1 cellular context compared by ENCODE assay signal in the genomic region with DNA sequence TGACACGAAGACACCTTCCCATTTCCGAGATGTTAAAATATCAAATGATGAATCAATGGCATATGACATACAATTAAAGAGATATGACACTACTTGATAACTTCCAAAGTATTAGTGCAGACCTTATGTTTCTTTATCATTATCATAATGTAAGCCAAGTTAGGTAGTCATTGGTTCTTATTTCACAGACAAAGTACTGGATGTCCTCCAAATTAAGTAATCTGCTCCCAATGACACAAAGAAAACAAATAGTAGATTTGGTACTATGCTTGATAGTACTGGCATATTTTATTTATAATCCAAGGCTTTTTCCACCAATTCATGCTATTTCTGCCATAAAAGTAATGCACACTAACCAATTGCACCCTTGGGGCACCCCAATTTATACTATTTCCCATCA.
TF ChIP-seq lines count a peak whose summit lies in the region.

No MANE protein-coding gene starts in this region.

TF ChIP-seq in HepG2, 621 proteins besides CTCF, POLR2A, EP300 and RAD21:
- no peak for TF ChIP-seq ZNF546 (CRISPR knock-in tag; conservative IDR thresholded peaks at IDR 0.05)
- no peak for TF ChIP-seq JUND (CRISPR knock-in tag; IDR thresholded peaks at IDR 0.05)
- TF ChIP-seq, protein P1, sequence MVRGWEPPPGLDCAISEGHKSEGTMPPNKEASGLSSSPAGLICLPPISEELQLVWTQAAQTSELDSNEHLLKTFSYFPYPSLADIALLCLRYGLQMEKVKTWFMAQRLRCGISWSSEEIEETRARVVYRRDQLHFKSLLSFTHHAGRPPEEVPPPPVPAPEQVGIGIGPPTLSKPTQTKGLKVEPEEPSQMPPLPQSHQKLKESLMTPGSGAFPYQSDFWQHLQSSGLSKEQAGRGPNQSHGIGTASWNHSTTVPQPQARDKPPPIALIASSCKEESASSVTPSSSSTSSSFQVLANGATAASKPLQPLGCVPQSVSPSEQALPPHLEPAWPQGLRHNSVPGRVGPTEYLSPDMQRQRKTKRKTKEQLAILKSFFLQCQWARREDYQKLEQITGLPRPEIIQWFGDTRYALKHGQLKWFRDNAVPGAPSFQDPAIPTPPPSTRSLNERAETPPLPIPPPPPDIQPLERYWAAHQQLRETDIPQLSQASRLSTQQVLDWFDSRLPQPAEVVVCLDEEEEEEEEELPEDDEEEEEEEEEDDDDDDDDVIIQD (CRISPR knock-in tag; IDR thresholded peaks at IDR 0.05; ENCODE audit: low read depth) = no peak
- TF ChIP-seq MBD4 (IDR thresholded peaks at IDR 0.05; ENCODE audit: borderline replicate concordance, low read length) = no peak
- no peak for TF ChIP-seq MIER2 (CRISPR knock-in tag; IDR thresholded peaks at IDR 0.05)
- TF ChIP-seq HOXA7 (CRISPR knock-in tag; IDR thresholded peaks at IDR 0.05) = no peak
- TF ChIP-seq ZNF724P (CRISPR knock-in tag; IDR thresholded peaks at IDR 0.05; ENCODE audit: borderline replicate concordance) = no peak
- no peak for TF ChIP-seq PAX8 (CRISPR knock-in tag; IDR thresholded peaks at IDR 0.05; ENCODE audit: borderline replicate concordance)
- TF ChIP-seq SOX5 (CRISPR knock-in tag; IDR thresholded peaks at IDR 0.05; ENCODE audit: borderline replicate concordance) = no peak
- TF ChIP-seq EZH2 (conservative IDR thresholded peaks at IDR 0.05; ENCODE audit: low read depth, low read length) = no peak
- no peak for TF ChIP-seq ARNTL (CRISPR knock-in tag; IDR thresholded peaks at IDR 0.05)
- TF ChIP-seq ATM (IDR thresholded peaks at IDR 0.05; ENCODE audit: borderline replicate concordance) = no peak
- TF ChIP-seq, protein P2, sequence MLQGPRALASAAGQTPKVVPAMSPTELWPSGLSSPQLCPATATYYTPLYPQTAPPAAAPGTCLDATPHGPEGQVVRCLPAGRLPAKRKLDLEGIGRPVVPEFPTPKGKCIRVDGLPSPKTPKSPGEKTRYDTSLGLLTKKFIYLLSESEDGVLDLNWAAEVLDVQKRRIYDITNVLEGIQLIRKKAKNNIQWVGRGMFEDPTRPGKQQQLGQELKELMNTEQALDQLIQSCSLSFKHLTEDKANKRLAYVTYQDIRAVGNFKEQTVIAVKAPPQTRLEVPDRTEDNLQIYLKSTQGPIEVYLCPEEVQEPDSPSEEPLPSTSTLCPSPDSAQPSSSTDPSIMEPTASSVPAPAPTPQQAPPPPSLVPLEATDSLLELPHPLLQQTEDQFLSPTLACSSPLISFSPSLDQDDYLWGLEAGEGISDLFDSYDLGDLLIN (CRISPR knock-in tag; IDR thresholded peaks at IDR 0.05; ENCODE audit: borderline replicate concordance) = no peak
